1 cellular context compared by ENCODE assay signal in genomic region chr6:158014505-158015187, GRCh38.
TF ChIP-seq lines count a peak whose summit lies in the region.

No MANE protein-coding gene starts in this region.

TF ChIP-seq in HepG2, 621 proteins besides CTCF, POLR2A, EP300 and RAD21 (continued from another document and continues in another):
- TF ChIP-seq, protein P1, sequence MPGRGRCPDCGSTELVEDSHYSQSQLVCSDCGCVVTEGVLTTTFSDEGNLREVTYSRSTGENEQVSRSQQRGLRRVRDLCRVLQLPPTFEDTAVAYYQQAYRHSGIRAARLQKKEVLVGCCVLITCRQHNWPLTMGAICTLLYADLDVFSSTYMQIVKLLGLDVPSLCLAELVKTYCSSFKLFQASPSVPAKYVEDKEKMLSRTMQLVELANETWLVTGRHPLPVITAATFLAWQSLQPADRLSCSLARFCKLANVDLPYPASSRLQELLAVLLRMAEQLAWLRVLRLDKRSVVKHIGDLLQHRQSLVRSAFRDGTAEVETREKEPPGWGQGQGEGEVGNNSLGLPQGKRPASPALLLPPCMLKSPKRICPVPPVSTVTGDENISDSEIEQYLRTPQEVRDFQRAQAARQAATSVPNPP (CRISPR knock-in tag; IDR thresholded peaks at IDR 0.05) = no peak
- TF ChIP-seq ELF4 (CRISPR knock-in tag; IDR thresholded peaks at IDR 0.05; ENCODE audit: borderline replicate concordance) = peak; percentile 74; the same call in 1 of the 2 replicates
- TF ChIP-seq, protein P2, sequence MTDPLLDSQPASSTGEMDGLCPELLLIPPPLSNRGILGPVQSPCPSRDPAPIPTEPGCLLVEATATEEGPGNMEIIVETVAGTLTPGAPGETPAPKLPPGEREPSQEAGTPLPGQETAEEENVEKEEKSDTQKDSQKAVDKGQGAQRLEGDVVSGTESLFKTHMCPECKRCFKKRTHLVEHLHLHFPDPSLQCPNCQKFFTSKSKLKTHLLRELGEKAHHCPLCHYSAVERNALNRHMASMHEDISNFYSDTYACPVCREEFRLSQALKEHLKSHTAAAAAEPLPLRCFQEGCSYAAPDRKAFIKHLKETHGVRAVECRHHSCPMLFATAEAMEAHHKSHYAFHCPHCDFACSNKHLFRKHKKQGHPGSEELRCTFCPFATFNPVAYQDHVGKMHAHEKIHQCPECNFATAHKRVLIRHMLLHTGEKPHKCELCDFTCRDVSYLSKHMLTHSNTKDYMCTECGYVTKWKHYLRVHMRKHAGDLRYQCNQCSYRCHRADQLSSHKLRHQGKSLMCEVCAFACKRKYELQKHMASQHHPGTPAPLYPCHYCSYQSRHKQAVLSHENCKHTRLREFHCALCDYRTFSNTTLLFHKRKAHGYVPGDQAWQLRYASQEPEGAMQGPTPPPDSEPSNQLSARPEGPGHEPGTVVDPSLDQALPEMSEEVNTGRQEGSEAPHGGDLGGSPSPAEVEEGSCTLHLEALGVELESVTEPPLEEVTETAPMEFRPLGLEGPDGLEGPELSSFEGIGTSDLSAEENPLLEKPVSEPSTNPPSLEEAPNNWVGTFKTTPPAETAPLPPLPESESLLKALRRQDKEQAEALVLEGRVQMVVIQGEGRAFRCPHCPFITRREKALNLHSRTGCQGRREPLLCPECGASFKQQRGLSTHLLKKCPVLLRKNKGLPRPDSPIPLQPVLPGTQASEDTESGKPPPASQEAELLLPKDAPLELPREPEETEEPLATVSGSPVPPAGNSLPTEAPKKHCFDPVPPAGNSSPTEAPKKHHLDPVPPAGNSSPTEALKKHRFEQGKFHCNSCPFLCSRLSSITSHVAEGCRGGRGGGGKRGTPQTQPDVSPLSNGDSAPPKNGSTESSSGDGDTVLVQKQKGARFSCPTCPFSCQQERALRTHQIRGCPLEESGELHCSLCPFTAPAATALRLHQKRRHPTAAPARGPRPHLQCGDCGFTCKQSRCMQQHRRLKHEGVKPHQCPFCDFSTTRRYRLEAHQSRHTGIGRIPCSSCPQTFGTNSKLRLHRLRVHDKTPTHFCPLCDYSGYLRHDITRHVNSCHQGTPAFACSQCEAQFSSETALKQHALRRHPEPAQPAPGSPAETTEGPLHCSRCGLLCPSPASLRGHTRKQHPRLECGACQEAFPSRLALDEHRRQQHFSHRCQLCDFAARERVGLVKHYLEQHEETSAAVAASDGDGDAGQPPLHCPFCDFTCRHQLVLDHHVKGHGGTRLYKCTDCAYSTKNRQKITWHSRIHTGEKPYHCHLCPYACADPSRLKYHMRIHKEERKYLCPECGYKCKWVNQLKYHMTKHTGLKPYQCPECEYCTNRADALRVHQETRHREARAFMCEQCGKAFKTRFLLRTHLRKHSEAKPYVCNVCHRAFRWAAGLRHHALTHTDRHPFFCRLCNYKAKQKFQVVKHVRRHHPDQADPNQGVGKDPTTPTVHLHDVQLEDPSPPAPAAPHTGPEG (CRISPR knock-in tag; IDR thresholded peaks at IDR 0.05) = no peak
- TF ChIP-seq ZKSCAN1 (IDR thresholded peaks at IDR 0.05; ENCODE audit: low read length) = 0 out of 2 replicates have a peak, but pooled peaks have one; percentile 19
- TF ChIP-seq JUNB (CRISPR knock-in tag; IDR thresholded peaks at IDR 0.05; ENCODE audit: borderline replicate concordance) = no peak
- peak; percentile 49 for TF ChIP-seq KAT8 (CRISPR knock-in tag; IDR thresholded peaks at IDR 0.05)
- peak; percentile 97 for TF ChIP-seq PRDM15 (CRISPR knock-in tag; IDR thresholded peaks at IDR 0.05)
- no peak for TF ChIP-seq TAF1 (CRISPR knock-in tag; IDR thresholded peaks at IDR 0.05)
- TF ChIP-seq, protein P3, sequence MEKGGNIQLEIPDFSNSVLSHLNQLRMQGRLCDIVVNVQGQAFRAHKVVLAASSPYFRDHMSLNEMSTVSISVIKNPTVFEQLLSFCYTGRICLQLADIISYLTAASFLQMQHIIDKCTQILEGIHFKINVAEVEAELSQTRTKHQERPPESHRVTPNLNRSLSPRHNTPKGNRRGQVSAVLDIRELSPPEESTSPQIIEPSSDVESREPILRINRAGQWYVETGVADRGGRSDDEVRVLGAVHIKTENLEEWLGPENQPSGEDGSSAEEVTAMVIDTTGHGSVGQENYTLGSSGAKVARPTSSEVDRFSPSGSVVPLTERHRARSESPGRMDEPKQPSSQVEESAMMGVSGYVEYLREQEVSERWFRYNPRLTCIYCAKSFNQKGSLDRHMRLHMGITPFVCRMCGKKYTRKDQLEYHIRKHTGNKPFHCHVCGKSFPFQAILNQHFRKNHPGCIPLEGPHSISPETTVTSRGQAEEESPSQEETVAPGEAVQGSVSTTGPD (CRISPR knock-in tag; IDR thresholded peaks at IDR 0.05) = no peak
- no peak for TF ChIP-seq TOE1 (CRISPR knock-in tag; IDR thresholded peaks at IDR 0.05)
- TF ChIP-seq ZNF550 (CRISPR knock-in tag; IDR thresholded peaks at IDR 0.05; ENCODE audit: borderline replicate concordance) = peak; percentile 67; the same call in 1 of the 2 replicates
- no peak for TF ChIP-seq ETV6 (CRISPR knock-in tag; conservative IDR thresholded peaks at IDR 0.05)
- TF ChIP-seq, protein P4, sequence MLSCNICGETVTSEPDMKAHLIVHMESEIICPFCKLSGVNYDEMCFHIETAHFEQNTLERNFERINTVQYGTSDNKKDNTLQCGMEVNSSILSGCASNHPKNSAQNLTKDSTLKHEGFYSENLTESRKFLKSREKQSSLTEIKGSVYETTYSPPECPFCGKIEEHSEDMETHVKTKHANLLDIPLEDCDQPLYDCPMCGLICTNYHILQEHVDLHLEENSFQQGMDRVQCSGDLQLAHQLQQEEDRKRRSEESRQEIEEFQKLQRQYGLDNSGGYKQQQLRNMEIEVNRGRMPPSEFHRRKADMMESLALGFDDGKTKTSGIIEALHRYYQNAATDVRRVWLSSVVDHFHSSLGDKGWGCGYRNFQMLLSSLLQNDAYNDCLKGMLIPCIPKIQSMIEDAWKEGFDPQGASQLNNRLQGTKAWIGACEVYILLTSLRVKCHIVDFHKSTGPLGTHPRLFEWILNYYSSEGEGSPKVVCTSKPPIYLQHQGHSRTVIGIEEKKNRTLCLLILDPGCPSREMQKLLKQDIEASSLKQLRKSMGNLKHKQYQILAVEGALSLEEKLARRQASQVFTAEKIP (CRISPR knock-in tag; IDR thresholded peaks at IDR 0.05; ENCODE audit: borderline replicate concordance) = no peak
- TF ChIP-seq KDM1A (CRISPR knock-in tag; IDR thresholded peaks at IDR 0.05) = no peak
- no peak for TF ChIP-seq MAZ (IDR thresholded peaks at IDR 0.05; ENCODE audit: borderline replicate concordance, low read depth, low read length)
- TF ChIP-seq MAZ (CRISPR knock-in tag; IDR thresholded peaks at IDR 0.05; ENCODE audit: low read depth) = peak; percentile 58; the same call in 1 of the 2 replicates
- TF ChIP-seq, protein P5, sequence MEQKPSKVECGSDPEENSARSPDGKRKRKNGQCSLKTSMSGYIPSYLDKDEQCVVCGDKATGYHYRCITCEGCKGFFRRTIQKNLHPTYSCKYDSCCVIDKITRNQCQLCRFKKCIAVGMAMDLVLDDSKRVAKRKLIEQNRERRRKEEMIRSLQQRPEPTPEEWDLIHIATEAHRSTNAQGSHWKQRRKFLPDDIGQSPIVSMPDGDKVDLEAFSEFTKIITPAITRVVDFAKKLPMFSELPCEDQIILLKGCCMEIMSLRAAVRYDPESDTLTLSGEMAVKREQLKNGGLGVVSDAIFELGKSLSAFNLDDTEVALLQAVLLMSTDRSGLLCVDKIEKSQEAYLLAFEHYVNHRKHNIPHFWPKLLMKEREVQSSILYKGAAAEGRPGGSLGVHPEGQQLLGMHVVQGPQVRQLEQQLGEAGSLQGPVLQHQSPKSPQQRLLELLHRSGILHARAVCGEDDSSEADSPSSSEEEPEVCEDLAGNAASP (CRISPR knock-in tag; IDR thresholded peaks at IDR 0.05; ENCODE audit: borderline replicate concordance) = peak; percentile 83
- peak; percentile 86 for TF ChIP-seq RARA (CRISPR knock-in tag; IDR thresholded peaks at IDR 0.05)
- TF ChIP-seq ZNF3 (CRISPR knock-in tag; IDR thresholded peaks at IDR 0.05) = no peak
- TF ChIP-seq FOXA3 (CRISPR knock-in tag; IDR thresholded peaks at IDR 0.05) = peak; percentile 95
- 0 out of 2 replicates have a peak, but pooled peaks have one; percentile 31 for TF ChIP-seq KLF11 (CRISPR knock-in tag; IDR thresholded peaks at IDR 0.05)
- no peak for TF ChIP-seq ZBTB39 (CRISPR knock-in tag; IDR thresholded peaks at IDR 0.05)
- peak; percentile 61 for TF ChIP-seq RBM22 (optimal IDR thresholded peaks at IDR 0.05; ENCODE audit: low read length)
- TF ChIP-seq PTBP1 (IDR thresholded peaks at IDR 0.05; ENCODE audit: low read depth, low read length, poor library complexity, severe bottlenecking) = no peak
- TF ChIP-seq ZNF367 (CRISPR knock-in tag; IDR thresholded peaks at IDR 0.05; ENCODE audit: borderline replicate concordance) = no peak
- peak; percentile 39; the same call in 1 of the 2 replicates for TF ChIP-seq HMG20B (CRISPR knock-in tag; conservative IDR thresholded peaks at IDR 0.05)
- TF ChIP-seq ZNF773 (CRISPR knock-in tag; IDR thresholded peaks at IDR 0.05; ENCODE audit: borderline replicate concordance) = no peak
- TF ChIP-seq, protein P6, sequence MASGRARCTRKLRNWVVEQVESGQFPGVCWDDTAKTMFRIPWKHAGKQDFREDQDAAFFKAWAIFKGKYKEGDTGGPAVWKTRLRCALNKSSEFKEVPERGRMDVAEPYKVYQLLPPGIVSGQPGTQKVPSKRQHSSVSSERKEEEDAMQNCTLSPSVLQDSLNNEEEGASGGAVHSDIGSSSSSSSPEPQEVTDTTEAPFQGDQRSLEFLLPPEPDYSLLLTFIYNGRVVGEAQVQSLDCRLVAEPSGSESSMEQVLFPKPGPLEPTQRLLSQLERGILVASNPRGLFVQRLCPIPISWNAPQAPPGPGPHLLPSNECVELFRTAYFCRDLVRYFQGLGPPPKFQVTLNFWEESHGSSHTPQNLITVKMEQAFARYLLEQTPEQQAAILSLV (CRISPR knock-in tag; IDR thresholded peaks at IDR 0.05; ENCODE audit: borderline replicate concordance) = no peak
- TF ChIP-seq HCFC1 (IDR thresholded peaks at IDR 0.05; ENCODE audit: low read depth, low read length) = no peak
- TF ChIP-seq MAF1 (CRISPR knock-in tag; IDR thresholded peaks at IDR 0.05; ENCODE audit: borderline replicate concordance) = no peak
- TF ChIP-seq PHF21A (CRISPR knock-in tag; IDR thresholded peaks at IDR 0.05) = peak; percentile 82
- TF ChIP-seq ISX (CRISPR knock-in tag; conservative IDR thresholded peaks at IDR 0.05) = no peak; the same call in 1 of the 2 replicates
- TF ChIP-seq ZNF484 (CRISPR knock-in tag; IDR thresholded peaks at IDR 0.05; ENCODE audit: borderline replicate concordance, low read depth) = no peak
- TF ChIP-seq, protein P7, sequence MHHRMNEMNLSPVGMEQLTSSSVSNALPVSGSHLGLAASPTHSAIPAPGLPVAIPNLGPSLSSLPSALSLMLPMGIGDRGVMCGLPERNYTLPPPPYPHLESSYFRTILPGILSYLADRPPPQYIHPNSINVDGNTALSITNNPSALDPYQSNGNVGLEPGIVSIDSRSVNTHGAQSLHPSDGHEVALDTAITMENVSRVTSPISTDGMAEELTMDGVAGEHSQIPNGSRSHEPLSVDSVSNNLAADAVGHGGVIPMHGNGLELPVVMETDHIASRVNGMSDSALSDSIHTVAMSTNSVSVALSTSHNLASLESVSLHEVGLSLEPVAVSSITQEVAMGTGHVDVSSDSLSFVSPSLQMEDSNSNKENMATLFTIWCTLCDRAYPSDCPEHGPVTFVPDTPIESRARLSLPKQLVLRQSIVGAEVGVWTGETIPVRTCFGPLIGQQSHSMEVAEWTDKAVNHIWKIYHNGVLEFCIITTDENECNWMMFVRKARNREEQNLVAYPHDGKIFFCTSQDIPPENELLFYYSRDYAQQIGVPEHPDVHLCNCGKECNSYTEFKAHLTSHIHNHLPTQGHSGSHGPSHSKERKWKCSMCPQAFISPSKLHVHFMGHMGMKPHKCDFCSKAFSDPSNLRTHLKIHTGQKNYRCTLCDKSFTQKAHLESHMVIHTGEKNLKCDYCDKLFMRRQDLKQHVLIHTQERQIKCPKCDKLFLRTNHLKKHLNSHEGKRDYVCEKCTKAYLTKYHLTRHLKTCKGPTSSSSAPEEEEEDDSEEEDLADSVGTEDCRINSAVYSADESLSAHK (CRISPR knock-in tag; IDR thresholded peaks at IDR 0.05; ENCODE audit: borderline replicate concordance) = no peak
